In genomic region chr15:39621210-39621609, GRCh38 we compare ENCODE assay signal across 1 cellular context.
TF ChIP-seq lines count a peak whose summit lies in the region.

No MANE protein-coding gene starts in this region.

TF ChIP-seq in HepG2, 621 proteins besides CTCF, POLR2A, EP300 and RAD21:
- TF ChIP-seq NCOA2 (CRISPR knock-in tag; IDR thresholded peaks at IDR 0.05) (no peak), THAP11 (CRISPR knock-in tag; IDR thresholded peaks at IDR 0.05) (0 out of 2 replicates have a peak, but pooled peaks have one; percentile 18)
